19 cellular contexts compared by ENCODE assay signal in genomic region chr3:141085331-141086047, GRCh38. TPM values are rescaled to one million over a fixed set of nuclear protein-coding genes. Genes with fewer than 3 reads are reported as not detected.
DNase-seq lines count a peak whose midpoint lies in the region; ATAC-seq, FAIRE-seq and TF ChIP-seq lines count a peak whose summit lies in the region.
"Had no signal": no experiment of that assay in that cellular context is flagged by ENCODE, and none has a peak within 500 bp of the region (broad histone marks: within the 10 kb centered on the region; RNA-seq: fewer than 3 reads in every experiment).

No MANE protein-coding gene starts in this region.

- no peaks in the 10 kb centered on the region for H3K36me3 ChIP-seq in endodermal cell (ENCODE audit: control insufficient read depth, insufficient read depth, low read length)
- H3K36me3 ChIP-seq in right lobe of liver, result no peaks in the 10 kb centered on the region

- H3K4me3 Mint-ChIP-seq in endodermal cell, result no peak overlapping the region
- no peak overlapping the region for H3K4me3 Mint-ChIP-seq in activated CD4-positive, alpha-beta T cell treated with anti-CD3 and anti-CD28 coated beads for 36 hours
- H3K4me3 Mint-ChIP-seq: CD4-positive, alpha-beta memory T cell had no signal

- CTCF ChIA-PET in activated CD4-positive, alpha-beta T cell treated with anti-CD3 and anti-CD28 coated beads for 36 hours (lab: Charles Lee), result interaction anchor here (0.6 kb wide), 1 partner anchor 1608 kb away, joined by 3 read pairs; no protein-coding TSS in a partner anchor

- POLR2A ChIA-PET in activated CD4-positive, alpha-beta T cell treated with anti-CD3 and anti-CD28 coated beads for 36 hours (lab: Charles Lee), result no interaction called here

- peak overlapping the region; percentile 71 for H3K27ac Mint-ChIP-seq in endodermal cell
- H3K27ac Mint-ChIP-seq in activated CD4-positive, alpha-beta T cell treated with anti-CD3 and anti-CD28 coated beads for 36 hours, result no peak overlapping the region
- H3K27ac Mint-ChIP-seq: CD4-positive, alpha-beta memory T cell had no signal

- H3K9me3 Mint-ChIP-seq in endodermal cell, result no peaks in the 10 kb centered on the region
- no peaks in the 10 kb centered on the region for H3K9me3 Mint-ChIP-seq in activated CD4-positive, alpha-beta T cell treated with anti-CD3 and anti-CD28 coated beads for 36 hours (ENCODE audit: low read depth)

- DNase-seq in HTR-8/SVneo (ENCODE audit: insufficient read length, low spot score), result no peak
- peak; percentile 59 for DNase-seq in NCI-H69 (lab: John Stamatoyannopoulos, UW)
- DNase-seq in endodermal cell, result peak; percentile 43
- DNase-seq in posterior vena cava (ENCODE audit: low spot score), result peak; percentile 41
- no peak for DNase-seq in right lobe of liver
- DNase-seq in SKM-1 (lab: John Stamatoyannopoulos, UW; ENCODE audit: unreplicated experiment), result no peak
- no peak for DNase-seq in activated CD4-positive, alpha-beta T cell treated with anti-CD3 and anti-CD28 coated beads for 36 hours
- DNase-seq: BE2C; CD4-positive, alpha-beta memory T cell; DMS79; GDM1; NCI-H1436 treated with DMSO at 0.1 percent for 48 hours; NCI-H2081; NCI-H774; SHP77 treated with DMSO at 0.1 percent for 48 hours had no signal

- no peaks in the 10 kb centered on the region for H3K27me3 Mint-ChIP-seq in endodermal cell (ENCODE audit: insufficient read depth)
- no peaks in the 10 kb centered on the region for H3K27me3 Mint-ChIP-seq in activated CD4-positive, alpha-beta T cell treated with anti-CD3 and anti-CD28 coated beads for 36 hours

- 89 to 100% methylated on average over 2 to 3 of the region's 3 CpGs for WGBS in endodermal cell (ENCODE audit: insufficient coverage in 1 of 2, insufficient read length in 1 of 2), 2 experiments
- 96% methylated on average over 2 of the region's 3 CpGs for WGBS in right lobe of liver (ENCODE audit: insufficient coverage, low coverage, low lambda C conversion rate, missing lambda C conversion rate)

- no peak overlapping the region for H3K9ac ChIP-seq in endodermal cell (ENCODE audit: extremely low read depth, low read length, poor library complexity, severe bottlenecking)

- H3K9me3 ChIP-seq in endodermal cell (ENCODE audit: control insufficient read depth, low read length) (no peaks in the 10 kb centered on the region), right lobe of liver (no peaks in the 10 kb centered on the region)
- H3K9me3 ChIP-seq: BE2C had no signal

- TF ChIP-seq CTCF in endodermal cell (conservative IDR thresholded peaks at IDR 0.05) (no peak), right lobe of liver (IDR thresholded peaks at IDR 0.05) (no peak)

- H3K4me3 ChIP-seq in endodermal cell (ENCODE audit: low read length) (no peak overlapping the region), right lobe of liver (no peak overlapping the region)

- no peak for ATAC-seq in right lobe of liver
- ATAC-seq in activated CD4-positive, alpha-beta T cell treated with anti-CD3 and anti-CD28 coated beads for 36 hours, result no peak
- ATAC-seq: HCT116 had no signal

- H3K4me1 ChIP-seq in endodermal cell (ENCODE audit: control insufficient read depth, insufficient read depth, low read length) (peaks cover 27% of the 10 kb centered on the region), right lobe of liver (no peaks in the 10 kb centered on the region)

- peaks cover 46% of the 10 kb centered on the region for H3K4me1 Mint-ChIP-seq in endodermal cell
- H3K4me1 Mint-ChIP-seq in activated CD4-positive, alpha-beta T cell treated with anti-CD3 and anti-CD28 coated beads for 36 hours, result no peaks in the 10 kb centered on the region
- H3K4me1 Mint-ChIP-seq: CD4-positive, alpha-beta memory T cell had no signal

- H3K27me3 ChIP-seq in endodermal cell (ENCODE audit: control insufficient read depth, insufficient read depth, low read length, poor library complexity, severe bottlenecking) (no peaks in the 10 kb centered on the region), right lobe of liver (no peaks in the 10 kb centered on the region)
- H3K27me3 ChIP-seq: BE2C had no signal

- intact Hi-C loops in posterior vena cava (cut with DNase I) (no loop called here), right lobe of liver (cut with DNase I) (no loop called here)
- intact Hi-C loops in activated CD4-positive, alpha-beta T cell treated with anti-CD3 and anti-CD28 coated beads for 36 hours (cut with DNase I, micrococcal nuclease), result no loop called here

- TF ChIP-seq POLR2A in right lobe of liver (IDR thresholded peaks at IDR 0.05), result no peak

- H3K27ac ChIP-seq in endodermal cell (ENCODE audit: low read depth, low read length), result no peak overlapping the region
- H3K27ac ChIP-seq in right lobe of liver, result no peak overlapping the region

- H3K36me3 Mint-ChIP-seq in endodermal cell (ENCODE audit: low read depth), result no peaks in the 10 kb centered on the region
- no peaks in the 10 kb centered on the region for H3K36me3 Mint-ChIP-seq in activated CD4-positive, alpha-beta T cell treated with anti-CD3 and anti-CD28 coated beads for 36 hours (ENCODE audit: low read depth)
- H3K36me3 Mint-ChIP-seq: CD4-positive, alpha-beta memory T cell had no signal

- FAIRE-seq in HTR-8/SVneo (lab: Jason Lieb, UNC), result peak; percentile 9
- FAIRE-seq: GM12892 had no signal

RNA-seq across cellular contexts. Expression of gene SPSB4, which starts 34.3 kb away (rescaled TPM):
- 1 to 10 TPM; 7.5 to 8.2 TPM for total RNA-seq in endodermal cell
- 28.1 TPM for polyA plus RNA-seq in endodermal cell (2013, experiment 1 of 2)
- polyA plus RNA-seq in endodermal cell (2013, experiment 2 of 2), result 26.5 TPM
- total RNA-seq in posterior vena cava, result 1 to 10 TPM in 1 of 2 donors, under 1 TPM in 1; 0.76 to 3.1 TPM
- 1 to 10 TPM in 1 of 6 experiments, under 1 TPM in 2, not detected in 3; 0.62 to 1.0 (median 0.98) TPM for total RNA-seq in right lobe of liver
- not detected for total RNA-seq in activated CD4-positive, alpha-beta T cell treated with anti-CD3 and anti-CD28 coated beads for 36 hours
- total RNA-seq: CD4-positive, alpha-beta memory T cell; HT-29 had no signal
- polyA plus RNA-seq: AG04450; CD4-positive, alpha-beta memory T cell had no signal

Comparison
In these comparisons a context has a peak if more than half of its experiments do, and no peak if none do; other contexts are left out.
1. DNase-seq: peak in NCI-H69 (single experiment), endodermal cell (single experiment) and posterior vena cava (single experiment); none in HTR-8/SVneo (single experiment), right lobe of liver (0 of 3), SKM-1 (single experiment) and activated CD4-positive, alpha-beta T cell treated with anti-CD3 and anti-CD28 coated beads for 36 hours (single experiment).